ENCODE assay signal across 14 cellular contexts in genomic region chr15:98729446-98730042, GRCh38.
DNase-seq lines count a peak whose midpoint lies in the region; ATAC-seq, FAIRE-seq and TF ChIP-seq lines count a peak whose summit lies in the region.
"Had no signal": no experiment of that assay in that cellular context is flagged by ENCODE, and none has a peak within 500 bp of the region (broad histone marks: within the 10 kb centered on the region; RNA-seq: fewer than 3 reads in every experiment).

No MANE protein-coding gene starts in this region.

- WGBS in right cardiac atrium: 65% methylated on average over 3 of the region's 3 CpGs
- 84 to 87% methylated on average over 3 of the region's 3 CpGs for WGBS in sigmoid colon, 2 donors
- WGBS in small intestine, 3 donors: 61 to 73% (median 66%) methylated on average over 3 of the region's 3 CpGs

- no peak for FAIRE-seq in small intestine (lab: Jason Lieb, UNC)
- FAIRE-seq: TTC549 had no signal

- DNase-seq in Caco-2 (no peak), MCF 10A (ENCODE audit: unreplicated experiment) (no peak), right cardiac atrium (peak in 2 of 3 donors; percentile 30 to 72), sigmoid colon (no peak), ACHN (no peak), midbrain (lab: John Stamatoyannopoulos, UW) (no peak), small intestine (no peak), COR-L47 (lab: John Stamatoyannopoulos, UW) (no peak)
- DNase-seq: activated CD8-positive, alpha-beta memory T cell treated with anti-CD3 and anti-CD28 coated beads, Interleukin-2, amount 50 U/mL, for 48 hours; amygdala; NCI-H146; NCI-H69 had no signal

- H3K4me3 ChIP-seq in Caco-2 (ENCODE audit: low read depth, low read length) (no peak overlapping the region), right cardiac atrium (ENCODE audit: low read length) (no peak overlapping the region), sigmoid colon (no peak overlapping the region), small intestine (ENCODE audit: low read depth in 1 of 2, low read length in 2 of 2) (no peak overlapping the region)

- H3K4me1 ChIP-seq in Caco-2 (peaks cover 57% of the 10 kb centered on the region), right cardiac atrium (ENCODE audit: control insufficient read depth, insufficient read depth, low read length) (peaks cover 35% of the 10 kb centered on the region), sigmoid colon (peaks cover 0 to 83% (median 72%) of the 10 kb centered on the region in 4 donors), small intestine (ENCODE audit: control insufficient read depth in 2 of 2, insufficient read depth in 1 of 2, low read depth in 1 of 2, low read length in 1 of 2) (peaks cover 2 to 12% of the 10 kb centered on the region in 2 donors)

- TF ChIP-seq CTCF in Caco-2 (IDR thresholded peaks at IDR 0.05; ENCODE audit: insufficient read depth in 1 of 2, low read depth in 1 of 2, low read length in 1 of 2, severe bottlenecking in 1 of 2, unreplicated experiment in 1 of 2): no peak
- TF ChIP-seq CTCF in MCF 10A (IDR thresholded peaks at IDR 0.05; ENCODE audit: unreplicated experiment): no peak
- no peak for TF ChIP-seq CTCF in sigmoid colon (IDR thresholded peaks at IDR 0.05)

- peak; percentile 29 to 30 for ATAC-seq in right cardiac atrium

- H3K36me3 ChIP-seq in Caco-2 (ENCODE audit: control insufficient read depth, insufficient read depth, low read length) (no peaks in the 10 kb centered on the region), sigmoid colon (no peaks in the 10 kb centered on the region), small intestine (ENCODE audit: control insufficient read depth in 2 of 2, insufficient read depth in 2 of 2, low read length in 2 of 2) (no peaks in the 10 kb centered on the region)

- intact Hi-C loops in Caco-2 (cut with micrococcal nuclease; ENCODE audit: unreplicated experiment): loop anchor here (5.0 kb wide), 2 partner anchors 57 to 168 kb away; no protein-coding TSS in a partner anchor
- intact Hi-C loops in MCF 10A (cut with micrococcal nuclease): no loop called here
- intact Hi-C loops in right cardiac atrium (cut with DNase I): loop anchor here in 1 of 4 donors (10.0 kb wide), 1 partner anchor 75 kb away; no protein-coding TSS in a partner anchor
- intact Hi-C loops in sigmoid colon (cut with DNase I): loop anchor here (5.0 kb wide), 1 partner anchor 77 kb away; no protein-coding TSS in a partner anchor

- no peaks in the 10 kb centered on the region for H3K9me3 Mint-ChIP-seq in Caco-2 (ENCODE audit: unreplicated experiment)
- H3K9me3 Mint-ChIP-seq in MCF 10A (ENCODE audit: unreplicated experiment): no peaks in the 10 kb centered on the region
- H3K9me3 Mint-ChIP-seq: IgD-negative memory B cell had no signal

- no peak overlapping the region for H3K4me3 Mint-ChIP-seq in Caco-2 (ENCODE audit: unreplicated experiment)
- no peak overlapping the region for H3K4me3 Mint-ChIP-seq in MCF 10A (ENCODE audit: unreplicated experiment)
- H3K4me3 Mint-ChIP-seq: IgD-negative memory B cell had no signal

- in situ Hi-C loops in ACHN (cut with HindIII; ENCODE audit: low pct_ligation_motif_present, low pct_unique_long_range_greater_than_20kb, low sequenced_read_pairs): no loop called here

- TF ChIP-seq POLR2A in sigmoid colon (IDR thresholded peaks at IDR 0.05): no peak

- H3K27ac Mint-ChIP-seq in Caco-2 (ENCODE audit: unreplicated experiment) (peak overlapping the region; percentile 99), MCF 10A (ENCODE audit: low read depth, unreplicated experiment) (peak overlapping the region; percentile 92)

- CTCF ChIA-PET in Caco-2 (lab: Charles Lee) (no interaction called here), MCF 10A (lab: Yijun Ruan, JAX) (no interaction called here)

- H3K4me1 Mint-ChIP-seq in Caco-2 (ENCODE audit: low read depth, unreplicated experiment): peaks cover 33% of the 10 kb centered on the region
- H3K4me1 Mint-ChIP-seq in MCF 10A (ENCODE audit: insufficient read depth, unreplicated experiment): peaks cover 5% of the 10 kb centered on the region

- H3K27me3 Mint-ChIP-seq in Caco-2 (ENCODE audit: insufficient read depth, unreplicated experiment) (no peaks in the 10 kb centered on the region), MCF 10A (ENCODE audit: insufficient read depth, unreplicated experiment) (no peaks in the 10 kb centered on the region)

- H3K9me3 ChIP-seq in Caco-2 (no peaks in the 10 kb centered on the region), right cardiac atrium (ENCODE audit: control insufficient read depth, low read length) (no peaks in the 10 kb centered on the region), sigmoid colon (no peaks in the 10 kb centered on the region), small intestine (ENCODE audit: control insufficient read depth, low read depth) (no peaks in the 10 kb centered on the region)

- POLR2A ChIA-PET in Caco-2 (lab: Charles Lee) (no interaction called here), MCF 10A (lab: Yijun Ruan, JAX) (interaction anchor here (0.7 to 1.2 kb wide), 3 partner anchors 17 to 45 kb away, joined by 3 to 4 read pairs (median 3); no protein-coding TSS in a partner anchor)

- H3K27ac ChIP-seq in right cardiac atrium (ENCODE audit: low read length): peak overlapping the region; percentile 84
- peak overlapping the region; percentile 88 to 95 (median 90) for H3K27ac ChIP-seq in sigmoid colon
- peak overlapping the region in 1 of 2 donors; percentile 51 for H3K27ac ChIP-seq in small intestine (ENCODE audit: low read depth in 1 of 2, low read length in 1 of 2)

- TF ChIP-seq EP300 in sigmoid colon (IDR thresholded peaks at IDR 0.05): peak in 2 of 4 donors; percentile 48 to 71

- peaks cover 6% of the 10 kb centered on the region for H3K36me3 Mint-ChIP-seq in Caco-2 (ENCODE audit: insufficient read depth, unreplicated experiment)
- no peaks in the 10 kb centered on the region for H3K36me3 Mint-ChIP-seq in MCF 10A (ENCODE audit: insufficient read depth, unreplicated experiment)

- H3K27me3 ChIP-seq in Caco-2 (replicated peaks; ENCODE audit: control insufficient read depth, insufficient read depth, low read length) (no peaks in the 10 kb centered on the region), right cardiac atrium (ENCODE audit: control insufficient read depth, insufficient read depth) (no peaks in the 10 kb centered on the region), sigmoid colon (no peaks in the 10 kb centered on the region), small intestine (ENCODE audit: control insufficient read depth in 2 of 2, insufficient read depth in 2 of 2, low read length in 2 of 2) (no peaks in the 10 kb centered on the region)

- no TSS peak for BruUV-seq in Caco-2 (replicated peaks; lab: Mats Ljungman, UMichigan)
- no TSS peak for BruUV-seq in MCF 10A (replicated peaks; lab: Mats Ljungman, UMichigan)

Comparison
In these comparisons a context has a peak if more than half of its experiments do, and no peak if none do; other contexts are left out.
1. DNase-seq: peak in right cardiac atrium (2 of 3); none in Caco-2 (0 of 2), MCF 10A (single experiment), sigmoid colon (single experiment), ACHN (single experiment), midbrain (single experiment), small intestine (single experiment) and COR-L47 (single experiment).